Comparison of ENCODE assay signal across 24 cellular contexts in the genomic region with DNA sequence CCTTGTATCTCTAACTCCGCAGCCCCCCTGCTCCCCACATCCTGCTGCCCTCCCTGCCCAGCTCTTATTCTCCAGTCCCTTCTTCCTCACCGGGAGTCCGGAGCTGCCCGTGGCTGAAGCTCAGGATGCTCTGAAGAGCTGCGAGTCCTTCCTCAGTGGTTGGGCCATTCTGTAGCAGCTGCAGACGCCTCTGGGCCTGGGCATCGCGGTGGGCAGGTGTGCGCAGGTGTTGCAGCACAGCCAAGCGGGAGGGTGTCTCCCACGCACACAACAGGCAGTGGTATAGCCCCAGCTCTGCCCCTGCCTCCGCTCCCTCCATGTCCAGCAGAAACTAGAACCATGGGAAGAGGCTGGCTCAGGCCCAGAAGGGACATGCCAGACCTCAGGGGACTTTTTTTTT. TPM values are rescaled to one million over a fixed set of nuclear protein-coding genes. Genes with fewer than 3 reads are reported as not detected.
"Had no signal": no experiment of that assay in that cellular context is flagged by ENCODE, and none has a peak within 500 bp of the region (broad histone marks: within the 10 kb centered on the region; RNA-seq: fewer than 3 reads in every experiment).

No MANE protein-coding gene starts in this region.

- H3K27me3 Mint-ChIP-seq: naive thymus-derived CD4-positive, alpha-beta T cell; stimulated activated naive B cell treated with anti-CD40 and anti-IgM and Interleukin-4, amounts not matched to agents 10 μg/mL and 1 μg/mL and 100 μg/mL, for 72 hours; stimulated activated naive CD8-positive, alpha-beta T cell treated with anti-CD3 and anti-CD28 coated beads, Interleukin-15, amount 100 ng/mL, for 72 hours had no signal

- H3K4me3 ChIP-seq: coronary artery, gastrocnemius medialis, heart right ventricle, ovary, psoas muscle, testis, tibial nerve, upper lobe of right lung, vagina had no signal

- H3K36me3 ChIP-seq: gastrocnemius medialis, heart right ventricle, ovary, upper lobe of right lung, vagina had no signal

- H3K9me3 ChIP-seq: gastrocnemius medialis, heart right ventricle, ovary, psoas muscle, testis, tibial nerve, upper lobe of right lung, vagina had no signal

- H3K36me3 Mint-ChIP-seq: naive thymus-derived CD4-positive, alpha-beta T cell had no signal

- DNase-seq: effector CD4-positive, alpha-beta T cell; endodermal cell; gastrocnemius medialis; heart right ventricle; hypothalamus; kidney glomerular epithelial cell; mammary epithelial cell; naive thymus-derived CD4-positive, alpha-beta T cell; ovary; psoas muscle; retina; stimulated activated CD4-positive, alpha-beta T cell treated with anti-CD3 and anti-CD28 coated beads, Interleukin-2, amount 100 ng/mL, for 24 hours; stimulated activated CD4-positive, alpha-beta T cell treated with anti-CD3 and anti-CD28 coated beads, Interleukin-4, amount 100 ng/mL, for 4 hours; stimulated activated naive B cell treated with anti-CD40 and anti-IgM and Interleukin-4, amounts not matched to agents 10 μg/mL and 1 μg/mL and 100 μg/mL, for 72 hours; stimulated activated naive CD8-positive, alpha-beta T cell treated with anti-CD3 and anti-CD28 coated beads, Interleukin-15, amount 100 ng/mL, for 72 hours; testis; upper lobe of right lung had no signal

- H3K9me3 Mint-ChIP-seq: endodermal cell; naive thymus-derived CD4-positive, alpha-beta T cell; stimulated activated naive B cell treated with anti-CD40 and anti-IgM and Interleukin-4, amounts not matched to agents 10 μg/mL and 1 μg/mL and 100 μg/mL, for 72 hours; stimulated activated naive CD8-positive, alpha-beta T cell treated with anti-CD3 and anti-CD28 coated beads, Interleukin-15, amount 100 ng/mL, for 72 hours had no signal

- H3K4me3 Mint-ChIP-seq: endodermal cell; stimulated activated naive B cell treated with anti-CD40 and anti-IgM and Interleukin-4, amounts not matched to agents 10 μg/mL and 1 μg/mL and 100 μg/mL, for 72 hours; stimulated activated naive CD8-positive, alpha-beta T cell treated with anti-CD3 and anti-CD28 coated beads, Interleukin-15, amount 100 ng/mL, for 72 hours had no signal

- H3K27me3 ChIP-seq: gastrocnemius medialis, heart right ventricle, ovary, testis, tibial nerve, upper lobe of right lung, vagina had no signal

- H3K27ac Mint-ChIP-seq: endodermal cell had no signal

- H3K4me1 ChIP-seq: gastrocnemius medialis, psoas muscle, testis, upper lobe of right lung, vagina had no signal

- ATAC-seq: gastrocnemius medialis; heart right ventricle; left lobe of liver; naive thymus-derived CD4-positive, alpha-beta T cell; psoas muscle; sciatic nerve; stimulated activated naive B cell treated with anti-CD40 and anti-IgM and Interleukin-4, amounts not matched to agents 10 μg/mL and 1 μg/mL and 100 μg/mL, for 72 hours; stimulated activated naive CD8-positive, alpha-beta T cell treated with anti-CD3 and anti-CD28 coated beads, Interleukin-15, amount 100 ng/mL, for 72 hours; upper lobe of right lung had no signal

- H3K27ac ChIP-seq: coronary artery, gastrocnemius medialis, ovary, psoas muscle, testis, upper lobe of right lung, vagina had no signal

- H3K4me1 Mint-ChIP-seq: stimulated activated naive B cell treated with anti-CD40 and anti-IgM and Interleukin-4, amounts not matched to agents 10 μg/mL and 1 μg/mL and 100 μg/mL, for 72 hours; stimulated activated naive CD8-positive, alpha-beta T cell treated with anti-CD3 and anti-CD28 coated beads, Interleukin-15, amount 100 ng/mL, for 72 hours had no signal

RNA-seq across cellular contexts. Expression of a gene that starts 20.2 kb away (rescaled TPM):
- total RNA-seq: skeletal muscle tissue had no signal
- polyA plus RNA-seq: naive thymus-derived CD4-positive, alpha-beta T cell had no signal

RNA-seq across cellular contexts. Expression of a gene that starts 47.2 kb away (rescaled TPM):
- total RNA-seq: mononuclear cell had no signal
